Comparison of ENCODE assay signal across 24 cellular contexts in genomic region chr12:54641554-54641953, GRCh38. TPM values are rescaled to one million over a fixed set of nuclear protein-coding genes. Genes with fewer than 3 reads are reported as not detected.
"Had no signal": no experiment of that assay in that cellular context is flagged by ENCODE, and none has a peak within 500 bp of the region (broad histone marks: within the 10 kb centered on the region; RNA-seq: fewer than 3 reads in every experiment).

No MANE protein-coding gene starts in this region.

- ATAC-seq: activated CD8-positive, alpha-beta memory T cell treated with anti-CD3 and anti-CD28 coated beads, Interleukin-2, amount 10 ng/mL, durations not matched to agents 7 days and 5 days; activated CD8-positive, alpha-beta T cell treated with anti-CD3 and anti-CD28 coated beads for 36 hours; gastrocnemius medialis; natural killer cell had no signal

- DNase-seq: activated CD4-positive, alpha-beta T cell treated with anti-CD3 and anti-CD28 coated beads, Interleukin-2, amount 10 ng/mL, durations not matched to agents 24 days and 14 days; activated CD8-positive, alpha-beta memory T cell treated with anti-CD3 and anti-CD28 coated beads, Interleukin-2, amount 10 ng/mL, durations not matched to agents 7 days and 5 days; activated CD8-positive, alpha-beta T cell treated with anti-CD3 and anti-CD28 coated beads for 36 hours; activated effector memory CD4-positive, alpha-beta T cell treated with anti-CD3 and anti-CD28 coated beads, Interleukin-2, amount 50 U/mL, for 16 hours; activated naive CD4-positive, alpha-beta T cell treated with anti-CD3 and anti-CD28 coated beads, Interleukin-2, amount 10 ng/mL, durations not matched to agents 7 days and 5 days; activated T-cell treated with anti-CD3 and anti-CD28 coated beads for 4 hours; amygdala; cerebellar nuclear complex; gastrocnemius medialis; hippocampal formation; midbrain; natural killer cell; retina; sigmoid colon; stimulated activated CD4-positive, alpha-beta T cell treated with anti-CD3 and anti-CD28 coated beads, Interleukin-15, amount 100 ng/mL, for 24 hours; stimulated activated naive CD4-positive, alpha-beta T cell had no signal

- H3K27ac ChIP-seq: coronary artery, esophagus muscularis mucosa, gastrocnemius medialis, sigmoid colon, thoracic aorta, vagina had no signal

- H3K36me3 ChIP-seq: esophagus muscularis mucosa, gastrocnemius medialis, sigmoid colon, thoracic aorta, vagina had no signal

- H3K9me3 ChIP-seq: esophagus muscularis mucosa, gastrocnemius medialis, sigmoid colon, thoracic aorta, vagina had no signal

- H3K4me3 ChIP-seq: coronary artery, esophagus muscularis mucosa, gastrocnemius medialis, sigmoid colon, smooth muscle cell, thoracic aorta, vagina had no signal

- H3K4me2 ChIP-seq: smooth muscle cell had no signal

- H3K4me1 ChIP-seq: esophagus muscularis mucosa, gastrocnemius medialis, sigmoid colon, vagina had no signal

- H3K27me3 ChIP-seq: gastrocnemius medialis, sigmoid colon, vagina had no signal

RNA-seq across cellular contexts. Expression of gene DCD, which starts 6.6 kb away (rescaled TPM):
- total RNA-seq: activated CD4-positive, alpha-beta T cell treated with anti-CD3 and anti-CD28 coated beads, Interleukin-2, amount 10 ng/mL, durations not matched to agents 24 days and 14 days; activated CD8-positive, alpha-beta memory T cell treated with anti-CD3 and anti-CD28 coated beads, Interleukin-2, amount 10 ng/mL, durations not matched to agents 7 days and 5 days; activated CD8-positive, alpha-beta T cell treated with anti-CD3 and anti-CD28 coated beads for 36 hours; esophagus muscularis mucosa; gastrocnemius medialis; liver; natural killer cell; osteocyte; progenitor cell of endocrine pancreas; sigmoid colon; smooth muscle cell; vagina had no signal

RNA-seq across cellular contexts. Expression of gene LACRT, which starts 6.9 kb away (rescaled TPM):
- total RNA-seq: activated CD4-positive, alpha-beta T cell treated with anti-CD3 and anti-CD28 coated beads, Interleukin-2, amount 10 ng/mL, durations not matched to agents 24 days and 14 days; activated CD8-positive, alpha-beta memory T cell treated with anti-CD3 and anti-CD28 coated beads, Interleukin-2, amount 10 ng/mL, durations not matched to agents 7 days and 5 days; activated CD8-positive, alpha-beta T cell treated with anti-CD3 and anti-CD28 coated beads for 36 hours; esophagus muscularis mucosa; gastrocnemius medialis; liver; natural killer cell; osteocyte; progenitor cell of endocrine pancreas; sigmoid colon; smooth muscle cell; thoracic aorta; vagina had no signal

RNA-seq across cellular contexts. Expression of gene PPP1R1A, which starts 53.1 kb away (rescaled TPM):
- total RNA-seq: activated CD4-positive, alpha-beta T cell treated with anti-CD3 and anti-CD28 coated beads, Interleukin-2, amount 10 ng/mL, durations not matched to agents 24 days and 14 days; activated CD8-positive, alpha-beta memory T cell treated with anti-CD3 and anti-CD28 coated beads, Interleukin-2, amount 10 ng/mL, durations not matched to agents 7 days and 5 days; activated CD8-positive, alpha-beta T cell treated with anti-CD3 and anti-CD28 coated beads for 36 hours; natural killer cell; osteocyte; smooth muscle cell had no signal
